In the genomic region with DNA sequence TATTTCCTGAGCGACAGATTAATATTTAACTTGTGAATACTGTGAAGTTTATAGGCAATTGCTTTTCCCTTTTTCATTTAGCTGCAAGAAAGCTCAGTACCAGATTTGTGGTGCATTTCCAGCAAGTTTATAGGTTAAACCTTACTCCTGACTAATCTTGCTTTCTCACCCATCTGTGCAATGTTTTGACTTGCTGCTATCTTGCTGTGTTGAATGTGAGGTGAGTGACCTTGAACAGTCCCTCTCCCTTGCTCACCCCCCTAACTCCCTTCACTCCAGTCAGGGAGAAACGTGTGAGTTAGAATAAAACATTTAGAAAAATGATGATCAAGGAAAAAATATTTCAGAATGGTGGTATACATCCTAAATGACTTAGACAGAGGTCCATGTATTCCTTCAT, we compare ENCODE assay signal across 19 cellular contexts. TPM values are rescaled to one million over a fixed set of nuclear protein-coding genes. Genes with fewer than 3 reads are reported as not detected.
DNase-seq lines count a peak whose midpoint lies in the region; TF ChIP-seq lines count a peak whose summit lies in the region.
"Had no signal": no experiment of that assay in that cellular context is flagged by ENCODE, and none has a peak within 500 bp of the region (broad histone marks: within the 10 kb centered on the region; RNA-seq: fewer than 3 reads in every experiment).

No MANE protein-coding gene starts in this region.

- H3K4me3 ChIP-seq in fibroblast of villous mesenchyme (ENCODE audit: low read depth, low read length), result no peak overlapping the region
- H3K4me3 ChIP-seq in osteoblast (ENCODE audit: insufficient read depth, low read length), result no peak overlapping the region

- no peak overlapping the region for H3K4me2 ChIP-seq in osteoblast (ENCODE audit: insufficient read depth, low read length)

- no peaks in the 10 kb centered on the region for H3K9me3 ChIP-seq in osteoblast (ENCODE audit: low read depth, low read length)

- intact Hi-C loops in head of caudate nucleus (cut with DNase I), result no loop called here

- no peaks in the 10 kb centered on the region for H4K20me1 ChIP-seq in osteoblast (ENCODE audit: insufficient read depth, low read length)

- TF ChIP-seq CTCF in fibroblast of villous mesenchyme (IDR thresholded peaks at IDR 0.05; ENCODE audit: insufficient read depth, low read depth, low read length), result no peak
- TF ChIP-seq CTCF in osteoblast (IDR thresholded peaks at IDR 0.05; ENCODE audit: extremely low read depth, low read depth, low read length), result no peak

- peaks cover 10% of the 10 kb centered on the region for H3K4me1 ChIP-seq in osteoblast (ENCODE audit: insufficient read depth, low read length)

- no peaks in the 10 kb centered on the region for H3K79me2 ChIP-seq in osteoblast (ENCODE audit: insufficient read depth, low read length)

- peak; percentile 52 for DNase-seq in EH (ENCODE audit: low read depth)
- peak; percentile 2 for DNase-seq in NCI-H69 (lab: John Stamatoyannopoulos, UW)
- DNase-seq in fibroblast of villous mesenchyme (ENCODE audit: low read depth), result peak; percentile 46
- DNase-seq in osteoblast (ENCODE audit: insufficient read length, low spot score, missing footprints), result no peak
- DNase-seq in head of caudate nucleus, result no peak
- DNase-seq in NCI-H2171 treated with DMSO at 0.1 percent for 48 hours (lab: John Stamatoyannopoulos, UW), result no peak
- no peak for DNase-seq in mucosa of gallbladder (ENCODE audit: low spot score)
- DNase-seq: activated CD8-positive, alpha-beta T cell treated with anti-CD3 and anti-CD28 coated beads, Interleukin-2, amount 10 ng/mL, durations not matched to agents 7 days and 5 days; KG1; midbrain; NCI-H1436 treated with DMSO at 0.1 percent for 48 hours; NCI-H446; nephron progenitor cell; OCI-M1; right cardiac atrium; stimulated activated CD4-positive, alpha-beta T cell treated with anti-CD3 and anti-CD28 coated beads, Interleukin-4, amount 100 ng/mL, for 4 hours; substantia nigra; T-helper 2 cell had no signal

- H3K27me3 ChIP-seq in osteoblast (ENCODE audit: insufficient read depth, low read length), result no peaks in the 10 kb centered on the region

- peak overlapping the region; percentile 79 for H3K27ac ChIP-seq in osteoblast (ENCODE audit: low read depth, low read length)
- H3K27ac ChIP-seq: C4-2B had no signal

- no peaks in the 10 kb centered on the region for H3K36me3 ChIP-seq in osteoblast (ENCODE audit: insufficient read depth, low read length)

- H2AFZ ChIP-seq in osteoblast (ENCODE audit: low read length), result no peak overlapping the region

RNA-seq across cellular contexts. Expression of a gene that starts 39.8 kb away (rescaled TPM):
- total RNA-seq in fibroblast of villous mesenchyme, result 26.4 and 53.1 TPM in 2 replicates
- total RNA-seq in osteoblast, result 20.3 and 22.4 TPM in 2 replicates
- total RNA-seq in mucosa of gallbladder, result 28.0 TPM

Comparison
In these comparisons a context has a peak if more than half of its experiments do, and no peak if none do; other contexts are left out.
1. DNase-seq: peak in EH (single experiment), NCI-H69 (single experiment) and fibroblast of villous mesenchyme (single experiment); none in osteoblast (single experiment), head of caudate nucleus (0 of 42), NCI-H2171 treated with DMSO at 0.1 percent for 48 hours (single experiment) and mucosa of gallbladder (single experiment).